In the genomic region with DNA sequence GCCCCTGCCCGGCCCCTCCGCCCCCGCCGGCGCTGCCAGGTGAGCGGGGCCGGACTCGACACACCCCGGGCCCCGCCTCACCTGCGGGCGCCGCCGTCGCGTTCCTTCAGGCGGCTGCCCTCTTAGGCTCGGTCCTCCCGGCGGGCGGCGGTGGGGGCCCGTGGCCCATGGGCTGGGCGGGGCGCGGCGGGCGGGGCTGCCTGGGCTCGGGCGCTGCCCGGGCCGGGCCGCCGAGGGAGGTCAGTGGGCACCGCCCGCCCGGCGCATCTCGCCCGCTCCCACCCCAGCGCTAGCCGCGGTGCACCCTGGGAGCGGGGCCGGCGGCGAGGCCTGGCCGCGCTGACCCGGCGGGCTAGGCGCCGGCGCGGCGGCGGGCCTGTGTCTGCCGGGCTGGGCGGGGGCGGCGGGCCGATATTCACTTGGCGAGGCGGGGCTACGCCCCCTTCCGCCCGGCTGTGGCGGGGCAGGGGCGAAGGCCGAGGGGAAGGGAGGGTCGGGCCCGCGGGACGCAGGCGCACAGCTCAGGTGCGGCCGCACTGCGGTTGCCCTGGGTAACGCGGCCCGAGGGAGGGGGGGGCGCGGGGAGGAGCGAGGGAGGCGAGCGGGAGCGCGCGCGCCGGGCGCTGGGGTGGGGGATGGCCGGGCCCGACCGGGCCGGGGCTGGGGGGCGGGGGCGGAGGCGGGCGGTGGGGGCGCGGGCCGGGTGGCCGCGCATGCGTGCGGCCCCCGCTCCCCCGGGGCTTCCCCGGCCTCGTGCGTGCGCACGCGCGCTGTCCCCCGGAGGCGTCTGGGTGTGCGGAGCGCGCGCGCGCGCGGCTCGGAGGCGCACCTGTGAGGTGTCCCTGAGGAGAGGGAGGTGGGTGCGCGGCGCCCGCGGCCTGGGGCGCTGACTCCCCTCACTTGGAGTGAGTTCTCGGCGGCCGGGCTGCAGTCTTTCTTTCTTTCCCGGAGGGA, we compare ENCODE assay signal across 8 cellular contexts. TPM values are rescaled to one million over a fixed set of nuclear protein-coding genes. Genes with fewer than 3 reads are reported as not detected.
A peak's percentile ranks its signal among the peaks of the same experiment; 100 is the strongest.
DNase-seq lines count a peak whose midpoint lies in the region; TF ChIP-seq lines count a peak whose summit lies in the region.

A gene with protein sequence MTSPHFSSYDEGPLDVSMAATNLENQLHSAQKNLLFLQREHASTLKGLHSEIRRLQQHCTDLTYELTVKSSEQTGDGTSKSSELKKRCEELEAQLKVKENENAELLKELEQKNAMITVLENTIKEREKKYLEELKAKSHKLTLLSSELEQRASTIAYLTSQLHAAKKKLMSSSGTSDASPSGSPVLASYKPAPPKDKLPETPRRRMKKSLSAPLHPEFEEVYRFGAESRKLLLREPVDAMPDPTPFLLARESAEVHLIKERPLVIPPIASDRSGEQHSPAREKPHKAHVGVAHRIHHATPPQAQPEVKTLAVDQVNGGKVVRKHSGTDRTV (minus strand): TSS at position 384 of the 954 bp plus-strand sequence. CDS start 28,526 bp downstream, outside the sequence.
A gene (plus strand): TSS at position 768 of the 954 bp plus-strand sequence. CDS start 38,930 bp downstream, outside the sequence.

- peak within 1 kb of the TSS; percentile 99 for H3K4me3 Mint-ChIP-seq in neural progenitor cell

- H3K4me1 Mint-ChIP-seq in neural progenitor cell = peaks cover 27% of the 10 kb centered on the region

- H3K36me3 ChIP-seq in neural progenitor cell = peaks cover 11% of the 10 kb centered on the region

- POLR2A ChIA-PET in RWPE1 (lab: Yijun Ruan, JAX; ENCODE audit: low non-redundant PET) = no interaction called here

- H3K9me3 ChIP-seq in neural progenitor cell (ENCODE audit: low read depth) = no peaks in the 10 kb centered on the region

- peaks cover 53% of the 10 kb centered on the region for H3K79me2 ChIP-seq in neural progenitor cell (ENCODE audit: low read depth)

- peak within 1 kb of the TSS; percentile 65 for H2AFZ ChIP-seq in neural progenitor cell (replicated peaks)

- peaks cover 79% of the 10 kb centered on the region for H4K20me1 ChIP-seq in neural progenitor cell (ENCODE audit: low read depth)

- peaks cover 46% of the 10 kb centered on the region for H3K27me3 ChIP-seq in neural progenitor cell

- peaks cover 18% of the 10 kb centered on the region for H3K36me3 Mint-ChIP-seq in neural progenitor cell

- no peaks in the 10 kb centered on the region for H3K9me3 Mint-ChIP-seq in neural progenitor cell

- H3K4me1 ChIP-seq in neural progenitor cell = peaks cover 21% of the 10 kb centered on the region

- H3F3A ChIP-seq in neural progenitor cell (ENCODE audit: low read depth) = peaks cover 31% of the 10 kb centered on the region

- peak within 1 kb of the TSS; percentile 87 for H3K27ac ChIP-seq in RWPE1
- peak within 1 kb of the TSS; percentile 85 for H3K27ac ChIP-seq in neural progenitor cell

- TF ChIP-seq CTCF in LNCaP clone FGC (IDR thresholded peaks at IDR 0.05; ENCODE audit: control insufficient read depth, extremely low read depth, insufficient read depth) (peak; percentile 48), RWPE1 (conservative IDR thresholded peaks at IDR 0.05; ENCODE audit: low read depth) (no peak), fibroblast of villous mesenchyme (IDR thresholded peaks at IDR 0.05; ENCODE audit: insufficient read depth, low read depth, low read length) (peak; percentile 18), neural progenitor cell (IDR thresholded peaks at IDR 0.05) (peak; percentile 37)

- CTCF ChIA-PET in RWPE1 (lab: Yijun Ruan, JAX) = interaction anchor here (0.6 kb wide), 1 partner anchor 23 kb away, joined by 3 read pairs; no protein-coding TSS in a partner anchor

- DNase-seq in ELR (ENCODE audit: low read depth) (peak; percentile 91), GOT3 (lab: John Stamatoyannopoulos, UW) (peak; percentile 78), LNCaP clone FGC (ENCODE audit: low read depth) (peak; percentile 53), RWPE1 (ENCODE audit: low spot score) (peak; percentile 98), activated gamma-delta T cell (lab: John Stamatoyannopoulos, UW) (peak; percentile 99), fibroblast of villous mesenchyme (ENCODE audit: low read depth) (peak; percentile 92), neural progenitor cell (ENCODE audit: low spot score) (peak; percentile 99), stromal cell of bone marrow (ENCODE audit: low read depth) (peak; percentile 72)

- H3K4me3 ChIP-seq in LNCaP clone FGC (ENCODE audit: low read depth, low read length) (peak within 1 kb of the TSS; percentile 80), fibroblast of villous mesenchyme (ENCODE audit: low read depth, low read length) (peak within 1 kb of the TSS; percentile 79), neural progenitor cell (peak within 1 kb of the TSS; percentile 96)

- H3K9ac ChIP-seq in neural progenitor cell = peak within 1 kb of the TSS; percentile 40

- H3K27ac Mint-ChIP-seq in neural progenitor cell = peak within 1 kb of the TSS; percentile 91

- H3K27me3 Mint-ChIP-seq in neural progenitor cell (ENCODE audit: insufficient read depth, low read depth) = no peaks in the 10 kb centered on the region

- H3K4me2 ChIP-seq in neural progenitor cell = peak within 1 kb of the TSS; percentile 93

RNA-seq across cellular contexts. Expression of the first gene that starts in this region (rescaled TPM):
- 8.2 and 10.0 TPM in 2 replicates for total RNA-seq in fibroblast of villous mesenchyme
- 4.8 and 10.5 TPM in 2 replicates for total RNA-seq in neural progenitor cell (ENCODE audit: low replicate concordance)

RNA-seq across cellular contexts. Expression of the second gene that starts in this region (rescaled TPM):
- total RNA-seq in fibroblast of villous mesenchyme (40.6 and 46.2 TPM in 2 replicates), neural progenitor cell (ENCODE audit: low replicate concordance) (133 and 172 TPM in 2 replicates)

Comparison
In these comparisons a context has a peak if more than half of its experiments do, and no peak if none do; other contexts are left out.
1. Peak in every context shown above with its lines: DNase-seq, H3K4me3 ChIP-seq and H3K27ac ChIP-seq.